ENCODE assay signal across 1 cellular context in the genomic region with DNA sequence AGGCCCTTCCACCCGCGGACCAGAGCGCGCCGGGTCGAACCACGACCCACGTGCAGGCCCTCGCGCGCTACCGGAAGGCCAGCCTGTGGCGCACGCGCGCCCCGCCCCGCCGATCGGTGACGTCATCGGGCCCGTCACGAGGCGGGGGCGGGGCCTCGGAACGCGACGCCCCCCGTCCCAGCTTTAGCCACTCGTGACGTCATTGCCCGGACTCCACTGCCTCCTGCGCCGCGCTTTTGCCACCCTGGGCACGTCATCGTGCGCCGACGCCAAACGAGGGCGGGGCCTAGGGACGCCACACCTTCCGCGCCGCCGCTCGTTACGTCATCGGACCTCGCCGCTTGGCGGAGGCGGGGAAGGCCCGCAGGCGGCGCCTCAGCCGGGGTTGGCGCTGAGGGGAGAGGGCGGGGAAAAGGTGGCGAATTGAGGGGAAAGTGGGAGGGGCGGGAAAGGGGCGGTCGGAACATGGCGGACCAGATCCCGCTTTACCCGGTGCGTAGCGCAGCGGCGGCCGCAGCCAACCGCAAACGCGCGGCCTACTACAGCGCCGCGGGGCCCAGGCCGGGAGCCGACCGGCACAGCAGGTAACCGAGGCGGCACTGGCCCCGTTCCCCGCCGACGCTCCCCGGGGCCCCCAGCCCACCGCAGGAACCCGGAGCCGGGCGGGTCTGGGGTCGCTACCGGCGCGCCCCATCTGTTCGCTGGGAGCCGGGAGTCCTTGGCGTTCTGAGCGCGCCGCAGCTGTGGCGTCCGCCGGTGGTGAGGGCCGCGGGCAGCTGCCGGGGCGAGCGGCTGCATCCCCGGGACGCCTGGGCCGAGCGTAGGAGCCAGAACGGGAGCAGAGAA.
A peak's percentile ranks its signal among the peaks of the same experiment; 100 is the strongest.
TF ChIP-seq lines count a peak whose summit lies in the region.

A gene with protein sequence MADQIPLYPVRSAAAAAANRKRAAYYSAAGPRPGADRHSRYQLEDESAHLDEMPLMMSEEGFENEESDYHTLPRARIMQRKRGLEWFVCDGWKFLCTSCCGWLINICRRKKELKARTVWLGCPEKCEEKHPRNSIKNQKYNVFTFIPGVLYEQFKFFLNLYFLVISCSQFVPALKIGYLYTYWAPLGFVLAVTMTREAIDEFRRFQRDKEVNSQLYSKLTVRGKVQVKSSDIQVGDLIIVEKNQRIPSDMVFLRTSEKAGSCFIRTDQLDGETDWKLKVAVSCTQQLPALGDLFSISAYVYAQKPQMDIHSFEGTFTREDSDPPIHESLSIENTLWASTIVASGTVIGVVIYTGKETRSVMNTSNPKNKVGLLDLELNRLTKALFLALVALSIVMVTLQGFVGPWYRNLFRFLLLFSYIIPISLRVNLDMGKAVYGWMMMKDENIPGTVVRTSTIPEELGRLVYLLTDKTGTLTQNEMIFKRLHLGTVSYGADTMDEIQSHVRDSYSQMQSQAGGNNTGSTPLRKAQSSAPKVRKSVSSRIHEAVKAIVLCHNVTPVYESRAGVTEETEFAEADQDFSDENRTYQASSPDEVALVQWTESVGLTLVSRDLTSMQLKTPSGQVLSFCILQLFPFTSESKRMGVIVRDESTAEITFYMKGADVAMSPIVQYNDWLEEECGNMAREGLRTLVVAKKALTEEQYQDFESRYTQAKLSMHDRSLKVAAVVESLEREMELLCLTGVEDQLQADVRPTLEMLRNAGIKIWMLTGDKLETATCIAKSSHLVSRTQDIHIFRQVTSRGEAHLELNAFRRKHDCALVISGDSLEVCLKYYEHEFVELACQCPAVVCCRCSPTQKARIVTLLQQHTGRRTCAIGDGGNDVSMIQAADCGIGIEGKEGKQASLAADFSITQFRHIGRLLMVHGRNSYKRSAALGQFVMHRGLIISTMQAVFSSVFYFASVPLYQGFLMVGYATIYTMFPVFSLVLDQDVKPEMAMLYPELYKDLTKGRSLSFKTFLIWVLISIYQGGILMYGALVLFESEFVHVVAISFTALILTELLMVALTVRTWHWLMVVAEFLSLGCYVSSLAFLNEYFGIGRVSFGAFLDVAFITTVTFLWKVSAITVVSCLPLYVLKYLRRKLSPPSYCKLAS (plus strand): TSS at position 449 of the 846 bp plus-strand sequence. CDS start 17 bp downstream, at position 466.

TF ChIP-seq in HepG2, 621 proteins besides CTCF, POLR2A, EP300 and RAD21 (continued from another document and continues in another):
- TF ChIP-seq, protein P1, sequence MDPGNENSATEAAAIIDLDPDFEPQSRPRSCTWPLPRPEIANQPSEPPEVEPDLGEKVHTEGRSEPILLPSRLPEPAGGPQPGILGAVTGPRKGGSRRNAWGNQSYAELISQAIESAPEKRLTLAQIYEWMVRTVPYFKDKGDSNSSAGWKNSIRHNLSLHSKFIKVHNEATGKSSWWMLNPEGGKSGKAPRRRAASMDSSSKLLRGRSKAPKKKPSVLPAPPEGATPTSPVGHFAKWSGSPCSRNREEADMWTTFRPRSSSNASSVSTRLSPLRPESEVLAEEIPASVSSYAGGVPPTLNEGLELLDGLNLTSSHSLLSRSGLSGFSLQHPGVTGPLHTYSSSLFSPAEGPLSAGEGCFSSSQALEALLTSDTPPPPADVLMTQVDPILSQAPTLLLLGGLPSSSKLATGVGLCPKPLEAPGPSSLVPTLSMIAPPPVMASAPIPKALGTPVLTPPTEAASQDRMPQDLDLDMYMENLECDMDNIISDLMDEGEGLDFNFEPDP (CRISPR knock-in tag; conservative IDR thresholded peaks at IDR 0.05), result no peak
- no peak for TF ChIP-seq MIXL1 (CRISPR knock-in tag; IDR thresholded peaks at IDR 0.05)
- TF ChIP-seq, protein P2, sequence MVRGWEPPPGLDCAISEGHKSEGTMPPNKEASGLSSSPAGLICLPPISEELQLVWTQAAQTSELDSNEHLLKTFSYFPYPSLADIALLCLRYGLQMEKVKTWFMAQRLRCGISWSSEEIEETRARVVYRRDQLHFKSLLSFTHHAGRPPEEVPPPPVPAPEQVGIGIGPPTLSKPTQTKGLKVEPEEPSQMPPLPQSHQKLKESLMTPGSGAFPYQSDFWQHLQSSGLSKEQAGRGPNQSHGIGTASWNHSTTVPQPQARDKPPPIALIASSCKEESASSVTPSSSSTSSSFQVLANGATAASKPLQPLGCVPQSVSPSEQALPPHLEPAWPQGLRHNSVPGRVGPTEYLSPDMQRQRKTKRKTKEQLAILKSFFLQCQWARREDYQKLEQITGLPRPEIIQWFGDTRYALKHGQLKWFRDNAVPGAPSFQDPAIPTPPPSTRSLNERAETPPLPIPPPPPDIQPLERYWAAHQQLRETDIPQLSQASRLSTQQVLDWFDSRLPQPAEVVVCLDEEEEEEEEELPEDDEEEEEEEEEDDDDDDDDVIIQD (CRISPR knock-in tag; IDR thresholded peaks at IDR 0.05; ENCODE audit: low read depth), result peak; percentile 75; the same call in 1 of the 2 replicates
- TF ChIP-seq, protein P3, sequence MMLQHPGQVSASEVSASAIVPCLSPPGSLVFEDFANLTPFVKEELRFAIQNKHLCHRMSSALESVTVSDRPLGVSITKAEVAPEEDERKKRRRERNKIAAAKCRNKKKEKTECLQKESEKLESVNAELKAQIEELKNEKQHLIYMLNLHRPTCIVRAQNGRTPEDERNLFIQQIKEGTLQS (CRISPR knock-in tag; IDR thresholded peaks at IDR 0.05), result peak; percentile 76
- TF ChIP-seq EED (CRISPR knock-in tag; IDR thresholded peaks at IDR 0.05), result peak; percentile 83; the same call in 1 of the 2 replicates
- peak; percentile 66; the same call in 1 of the 2 replicates for TF ChIP-seq ZNF747 (CRISPR knock-in tag; IDR thresholded peaks at IDR 0.05; ENCODE audit: borderline replicate concordance)
- peak; percentile 47; the same call in 1 of the 2 replicates for TF ChIP-seq ZNF160 (CRISPR knock-in tag; IDR thresholded peaks at IDR 0.05)
- TF ChIP-seq XBP1 (CRISPR knock-in tag; IDR thresholded peaks at IDR 0.05), result no peak
- TF ChIP-seq, protein P4, sequence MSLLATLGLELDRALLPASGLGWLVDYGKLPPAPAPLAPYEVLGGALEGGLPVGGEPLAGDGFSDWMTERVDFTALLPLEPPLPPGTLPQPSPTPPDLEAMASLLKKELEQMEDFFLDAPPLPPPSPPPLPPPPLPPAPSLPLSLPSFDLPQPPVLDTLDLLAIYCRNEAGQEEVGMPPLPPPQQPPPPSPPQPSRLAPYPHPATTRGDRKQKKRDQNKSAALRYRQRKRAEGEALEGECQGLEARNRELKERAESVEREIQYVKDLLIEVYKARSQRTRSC (CRISPR knock-in tag; IDR thresholded peaks at IDR 0.05; ENCODE audit: low read depth), result no peak
- TF ChIP-seq ZNF749 (CRISPR knock-in tag; IDR thresholded peaks at IDR 0.05; ENCODE audit: borderline replicate concordance), result peak; percentile 39; the same call in 1 of the 2 replicates
- peak; percentile 49; the same call in 1 of the 2 replicates for TF ChIP-seq HES4 (CRISPR knock-in tag; IDR thresholded peaks at IDR 0.05; ENCODE audit: borderline replicate concordance)
- TF ChIP-seq CHCHD3 (CRISPR knock-in tag; IDR thresholded peaks at IDR 0.05), result no peak; the same call in 1 of the 2 replicates
- 0 out of 2 replicates have a peak, but pooled peaks have one; percentile 9 for TF ChIP-seq ZFP36L1 (CRISPR knock-in tag; IDR thresholded peaks at IDR 0.05)
- TF ChIP-seq ONECUT2 (CRISPR knock-in tag; IDR thresholded peaks at IDR 0.05), result no peak
- no peak for TF ChIP-seq SRSF1 (optimal IDR thresholded peaks at IDR 0.05; ENCODE audit: low read depth, low read length)
- TF ChIP-seq KLF13 (CRISPR knock-in tag; IDR thresholded peaks at IDR 0.05), result 0 out of 2 replicates have a peak, but pooled peaks have one; percentile 52
- peak; percentile 76; the same call in 1 of the 2 replicates for TF ChIP-seq ZNF598 (CRISPR knock-in tag; IDR thresholded peaks at IDR 0.05; ENCODE audit: borderline replicate concordance)
- peak; percentile 68 for TF ChIP-seq SAP130 (CRISPR knock-in tag; IDR thresholded peaks at IDR 0.05; ENCODE audit: low read depth)
- TF ChIP-seq ZNF782 (CRISPR knock-in tag; IDR thresholded peaks at IDR 0.05; ENCODE audit: borderline replicate concordance), result no peak; the same call in 1 of the 2 replicates
- no peak for TF ChIP-seq ZFP82 (CRISPR knock-in tag; IDR thresholded peaks at IDR 0.05; ENCODE audit: borderline replicate concordance)
- no peak for TF ChIP-seq ZNF570 (CRISPR knock-in tag; IDR thresholded peaks at IDR 0.05; ENCODE audit: borderline replicate concordance)
- no peak for TF ChIP-seq AFF4 (CRISPR knock-in tag; IDR thresholded peaks at IDR 0.05)
- no peak for TF ChIP-seq LCORL (IDR thresholded peaks at IDR 0.05)
- TF ChIP-seq LCORL (CRISPR knock-in tag; IDR thresholded peaks at IDR 0.05), result peak; percentile 71; the same call in 1 of the 2 replicates
- TF ChIP-seq ZBTB4 (CRISPR knock-in tag; IDR thresholded peaks at IDR 0.05; ENCODE audit: borderline replicate concordance), result no peak
- no peak for TF ChIP-seq JDP2 (CRISPR knock-in tag; IDR thresholded peaks at IDR 0.05; ENCODE audit: borderline replicate concordance)
- TF ChIP-seq ZNF281 (CRISPR knock-in tag; IDR thresholded peaks at IDR 0.05; ENCODE audit: borderline replicate concordance), result 0 out of 2 replicates have a peak, but pooled peaks have one; percentile 10
- peak; percentile 65; the same call in 1 of the 2 replicates for TF ChIP-seq CEBPB (IDR thresholded peaks at IDR 0.05; ENCODE audit: borderline replicate concordance, low read depth, low read length)
- no peak for TF ChIP-seq ZBTB7B (CRISPR knock-in tag; IDR thresholded peaks at IDR 0.05)
- no peak for TF ChIP-seq TIGD3 (CRISPR knock-in tag; IDR thresholded peaks at IDR 0.05; ENCODE audit: borderline replicate concordance)
- peak; percentile 65 for TF ChIP-seq MAX (IDR thresholded peaks at IDR 0.05)
- TF ChIP-seq ZNF615 (CRISPR knock-in tag; IDR thresholded peaks at IDR 0.05; ENCODE audit: borderline replicate concordance), result no peak
